In genomic region chr5:139664273-139664693, GRCh38 we compare ENCODE assay signal across 7 cellular contexts. TPM values are rescaled to one million over a fixed set of nuclear protein-coding genes. Genes with fewer than 3 reads are reported as not detected.
DNase-seq lines count a peak whose midpoint lies in the region; ATAC-seq, FAIRE-seq and TF ChIP-seq lines count a peak whose summit lies in the region.

No MANE protein-coding gene starts in this region.

- H3K36me3 Mint-ChIP-seq in CD4-positive, alpha-beta memory T cell: no peaks in the 10 kb centered on the region

- peaks cover 82 to 90% of the 10 kb centered on the region in 2 experiments for H3K4me1 ChIP-seq in K562 (replicated peaks in 1 of 2; ENCODE audit: control insufficient read depth in 2 of 2, insufficient read depth in 2 of 2, low read length in 2 of 2)
- H3K4me1 ChIP-seq in CD4-positive, alpha-beta memory T cell (ENCODE audit: insufficient read depth, low read length): peaks cover 32% of the 10 kb centered on the region

- CTCF ChIA-PET in K562 (lab: Yijun Ruan, JAX; ENCODE audit: low intra/inter-chr PET ratio): no interaction called here
- CTCF ChIA-PET in CD4-positive, alpha-beta memory T cell (lab: Charles Lee; ENCODE audit: partially characterized antibody): interaction anchor here (4.4 kb wide), 1 partner anchor 31 kb away, joined by 16 read pairs; no protein-coding TSS in a partner anchor

- no TSS peak for BruUV-seq in K562 (replicated peaks; lab: Mats Ljungman, UMichigan)

- WGBS in K562 (ENCODE audit: insufficient coverage, low coverage, missing lambda C conversion rate): 67% methylated on average over 7 of the region's 9 CpGs

- in situ Hi-C loops in K562 (cut with MboI): no loop called here

- H3K4me3 ChIP-seq in K562: no peak overlapping the region
- no peak overlapping the region for H3K4me3 ChIP-seq in CD4-positive, alpha-beta memory T cell (ENCODE audit: low read length in 2 of 2)

- H3K4me1 Mint-ChIP-seq in CD4-positive, alpha-beta memory T cell: peaks cover 11 to 38% (median 21%) of the 10 kb centered on the region in 4 donors

- no peak for TF ChIP-seq RAD21 in K562 (CRISPR knock-in tag; conservative IDR thresholded peaks at IDR 0.05 in 1 of 2, IDR thresholded peaks at IDR 0.05 in 1 of 2)

- peaks cover 61% of the 10 kb centered on the region; the same call in 2 of the 3 replicates for H3K36me3 ChIP-seq in K562 (ENCODE audit: control insufficient read depth, insufficient read depth, low read length)
- H3K36me3 ChIP-seq in CD4-positive, alpha-beta memory T cell (ENCODE audit: insufficient read depth, low read length): no peaks in the 10 kb centered on the region

- no peak for TF ChIP-seq EP300 in K562 (IDR thresholded peaks at IDR 0.05; ENCODE audit: low read length)

- peak; percentile 30 for ATAC-seq in GM19324 (IDR thresholded peaks at IDR 0.05; ENCODE audit: low FRiP score, unreplicated experiment)
- ATAC-seq in HG03108 (IDR thresholded peaks at IDR 0.05; ENCODE audit: unreplicated experiment): peak; percentile 34
- no peak for ATAC-seq in K562

- H3K9me1 ChIP-seq in K562 (ENCODE audit: control insufficient read depth, insufficient read depth, low read length): peaks cover 7% of the 10 kb centered on the region

- no peak for TF ChIP-seq POLR2A in K562 (conservative IDR thresholded peaks at IDR 0.05)

- no peaks in the 10 kb centered on the region for H3K9me3 Mint-ChIP-seq in CD4-positive, alpha-beta memory T cell

- H3K27ac ChIP-seq in K562 (ENCODE audit: extremely low read depth, low read depth, low read length): peak overlapping the region; percentile 49; the same call in 2 of the 3 replicates
- H3K27ac ChIP-seq in temporal lobe (ENCODE audit: low read depth, low read length): peak overlapping the region; percentile 97
- no peak overlapping the region for H3K27ac ChIP-seq in CD4-positive, alpha-beta memory T cell (ENCODE audit: low read depth, low read length)

- DNase-seq in K562 (ENCODE audit: extremely low read depth in 1 of 4, low spot score in 3 of 4) (no peak), H4 (ENCODE audit: low spot score) (no peak), hepatic stellate cell (ENCODE audit: low spot score) (no peak)
- DNase-seq in CD4-positive, alpha-beta memory T cell: no peak

- peaks cover 51% of the 10 kb centered on the region; the same call in 1 of the 2 replicates for H4K20me1 ChIP-seq in K562 (replicated peaks; ENCODE audit: control insufficient read depth, insufficient read depth, low read length)

- H3K27ac Mint-ChIP-seq in CD4-positive, alpha-beta memory T cell: no peak overlapping the region

- H3K4me2 ChIP-seq in K562 (ENCODE audit: insufficient read depth, low read length): no peak overlapping the region; the same call in 1 of the 2 replicates

- POLR2A ChIA-PET in K562 (lab: Yijun Ruan, JAX): interaction anchor here (0.9 to 2.8 kb wide), 4 partner anchors 10 to 29 kb away, joined by 4 to 13 read pairs (median 7); no protein-coding TSS in a partner anchor
- POLR2A ChIA-PET in CD4-positive, alpha-beta memory T cell (lab: Charles Lee; ENCODE audit: partially characterized antibody): no interaction called here

- no peaks in the 10 kb centered on the region for H3K9me3 ChIP-seq in K562 (replicated peaks; ENCODE audit: control insufficient read depth, insufficient read depth, low read depth, low read length)
- H3K9me3 ChIP-seq in CD4-positive, alpha-beta memory T cell (ENCODE audit: control insufficient read depth in 1 of 2, low read length in 2 of 2): no peaks in the 10 kb centered on the region

- no peaks in the 10 kb centered on the region for H3K27me3 Mint-ChIP-seq in CD4-positive, alpha-beta memory T cell

- no peak for FAIRE-seq in K562 (lab: Jason Lieb, UNC)

- no peak overlapping the region for H2AFZ ChIP-seq in K562 (ENCODE audit: low read depth, low read length)

- H3K27me3 ChIP-seq in K562 (ENCODE audit: control insufficient read depth in 2 of 2, insufficient read depth in 2 of 2, low read length in 2 of 2): no peaks in the 10 kb centered on the region
- no peaks in the 10 kb centered on the region for H3K27me3 ChIP-seq in CD4-positive, alpha-beta memory T cell (ENCODE audit: insufficient read depth, low read length)

- intact Hi-C loops in K562 (cut with micrococcal nuclease): no loop called here
- intact Hi-C loops in CD4-positive, alpha-beta memory T cell (cut with micrococcal nuclease): no loop called here

- peaks cover 100% of the 10 kb centered on the region for H3K79me2 ChIP-seq in K562 (ENCODE audit: control insufficient read depth, insufficient read depth, low read length)

- no peak overlapping the region for H3K4me3 Mint-ChIP-seq in CD4-positive, alpha-beta memory T cell

- no peak for TF ChIP-seq CTCF in K562 (IDR thresholded peaks at IDR 0.05 in 2 of 3, conservative IDR thresholded peaks at IDR 0.05 in 1 of 3; ENCODE audit: insufficient read depth in 2 of 3, low read depth in 1 of 3, low read length in 3 of 3)

- H3K9ac ChIP-seq in K562 (ENCODE audit: insufficient read depth in 1 of 2, low read depth in 2 of 2, low read length in 2 of 2): peak overlapping the region in 1 of 2 experiments; percentile 77; a peak in 1 of 4 replicates

TF ChIP-seq in K562, 482 proteins besides CTCF, POLR2A, EP300 and RAD21 (continues in another document):
- TF ChIP-seq SMARCE1 (IDR thresholded peaks at IDR 0.05) (no peak), ATF7 (IDR thresholded peaks at IDR 0.05) (no peak), MBD2 (IDR thresholded peaks at IDR 0.05; ENCODE audit: borderline replicate concordance, low read depth) (no peak), NFYB (IDR thresholded peaks at IDR 0.05; ENCODE audit: extremely low read depth, insufficient read length) (no peak), RBM34 (IDR thresholded peaks at IDR 0.05; ENCODE audit: borderline replicate concordance, insufficient read depth, low read length) (no peak), MYNN (IDR thresholded peaks at IDR 0.05) (no peak), MYNN (CRISPR knock-in tag; IDR thresholded peaks at IDR 0.05) (no peak), IRF1 (CRISPR knock-in tag; IDR thresholded peaks at IDR 0.05; ENCODE audit: borderline replicate concordance) (no peak), MNT (conservative IDR thresholded peaks at IDR 0.05) (no peak), PCBP2 (IDR thresholded peaks at IDR 0.05; ENCODE audit: low read depth, low read length, poor library complexity, severe bottlenecking) (no peak), FOXA3 (CRISPR knock-in tag; conservative IDR thresholded peaks at IDR 0.05 in 1 of 2, IDR thresholded peaks at IDR 0.05 in 1 of 2) (0 out of 4 replicates have a peak, but pooled peaks of 1 of the 2 experiments have one; percentile 13), HEY1 (CRISPR knock-in tag; IDR thresholded peaks at IDR 0.05; ENCODE audit: borderline replicate concordance) (no peak), PHF8 (IDR thresholded peaks at IDR 0.05; ENCODE audit: borderline replicate concordance, low read length) (no peak), ZNF12 (CRISPR knock-in tag; IDR thresholded peaks at IDR 0.05) (no peak), SNAPC5 (CRISPR knock-in tag; IDR thresholded peaks at IDR 0.05) (no peak), SPI1 (IDR thresholded peaks at IDR 0.05; ENCODE audit: borderline replicate concordance, low read depth, low read length) (peak; percentile 56)

RNA-seq across cellular contexts. Expression of gene CXXC5, which starts 16.1 kb away (rescaled TPM):
- 44.6 and 81.0 TPM in 2 replicates for total RNA-seq in K562 (2011; cell fraction: chromatin; rRNA removed; ENCODE audit: low replicate concordance)
- total RNA-seq in K562 (2011; cell fraction: nucleolus; rRNA removed): 52.9 TPM in 2 replicates
- 37.8 and 55.7 TPM in 2 replicates for total RNA-seq in K562 (2011; cell fraction: nucleoplasm; rRNA removed)
- total RNA-seq in K562 (2014; rRNA removed) (121 and 123 TPM in 2 replicates), K562 (2014; rRNA removed; fragmentation: Illumina TruSeq; extraction: Trizol) (24.1 and 25.8 TPM in 2 replicates), K562 (2015; rRNA removed; fragmentation: Illumina TruSeq; extraction: Trizol) (40.6 and 45.1 TPM in 2 replicates), K562 (2021) (79.3 and 87.8 TPM in 2 replicates), temporal lobe (33.4 TPM)
- polyA plus RNA-seq in K562 (2011; rRNA removed) (44.8 and 51.8 TPM in 2 replicates), K562 (2014; fragmentation: Illumina TruSeq; extraction: Trizol) (45.8 and 61.2 TPM in 2 replicates), K562 (2014; fragmentation: Nextera tagmentation; extraction: Ambion mirVana) (1 to 10 TPM; 1.9 to 4.6 TPM), K562 (2014; rRNA removed) (63.8 and 67.0 TPM in 2 replicates)
- polyA plus RNA-seq in K562 (2011; cell fraction: cytosol; rRNA removed): 47.3 and 134 TPM in 2 replicates
- 34.3 and 47.7 TPM in 2 replicates for polyA plus RNA-seq in K562 (2011; cell fraction: nucleus; rRNA removed)
- polyA plus RNA-seq in K562 (2012): 63.1 and 65.7 TPM in 2 replicates
- polyA minus RNA-seq in K562 (2011; rRNA and poly(A)+ RNA removed): 27.1 and 39.4 TPM in 2 replicates
- 47.5 and 54.4 TPM in 2 replicates for polyA minus RNA-seq in K562 (2011; cell fraction: cytosol; rRNA and poly(A)+ RNA removed)
- polyA minus RNA-seq in K562 (2011; cell fraction: nucleus; rRNA and poly(A)+ RNA removed): 29.4 and 36.8 TPM in 2 replicates
- 46.9 and 55.1 TPM in 2 replicates for total RNA-seq in H4 (2014; rRNA removed; shearing (Covaris generic))
- total RNA-seq in CD4-positive, alpha-beta memory T cell: 1 to 10 TPM; 1.6 to 3.6 TPM
- 1 to 10 TPM; 2.7 to 5.5 TPM for polyA plus RNA-seq in CD4-positive, alpha-beta memory T cell
